In genomic region chr15:80703965-80704364, GRCh38 we compare ENCODE assay signal across 21 cellular contexts.
"Had no signal": no experiment of that assay in that cellular context is flagged by ENCODE, and none has a peak within 500 bp of the region (broad histone marks: within the 10 kb centered on the region; RNA-seq: fewer than 3 reads in every experiment).

No MANE protein-coding gene starts in this region.

- H3K36me3 ChIP-seq: colonic mucosa, gastrocnemius medialis, right atrium auricular region, suprapubic skin, tibial nerve, uterus had no signal

- H3K4me1 ChIP-seq: gastrocnemius medialis, right atrium auricular region, suprapubic skin, tibial nerve, uterus had no signal

- ATAC-seq: activated T-helper 17 cell treated with anti-CD3 and anti-CD28 coated beads, Interleukin-2, amount 50 U/mL, for 72 hours; effector memory CD8-positive, alpha-beta T cell; esophagus mucosa; gastrocnemius medialis; naive thymus-derived CD4-positive, alpha-beta T cell; stimulated activated effector memory CD8-positive, alpha-beta T cell treated with anti-CD3 and anti-CD28 coated beads, Interleukin-12 subunit alpha, Interleukin-12 subunit beta, amount 100 ng/mL, for 72 hours had no signal

- H3K9me3 ChIP-seq: colonic mucosa, gastrocnemius medialis, right atrium auricular region, stomach, suprapubic skin, tibial nerve, uterus had no signal

- H3K4me3 ChIP-seq: colonic mucosa, dorsolateral prefrontal cortex, gastrocnemius medialis, right atrium auricular region, stomach, suprapubic skin, tibial nerve, uterus had no signal

- H3K27me3 ChIP-seq: colonic mucosa, dorsolateral prefrontal cortex, gastrocnemius medialis, right atrium auricular region, stomach, suprapubic skin, tibial nerve, uterus had no signal

- H3K27ac ChIP-seq: colonic mucosa, dorsolateral prefrontal cortex, gastrocnemius medialis, right atrium auricular region, suprapubic skin, tibial nerve, uterus had no signal

- DNase-seq: activated CD4-positive, alpha-beta T cell treated with anti-CD3 and anti-CD28 coated beads, Interleukin-2, amount 50 U/mL, for 1 hour; activated CD4-positive, CD25-positive, alpha-beta regulatory T cell treated with anti-CD3 and anti-CD28 coated beads, Interleukin-2, amount 50 U/mL, for 72 hours; activated CD8-positive, alpha-beta memory T cell treated with anti-CD3 and anti-CD28 coated beads for 24 hours; activated CD8-positive, alpha-beta memory T cell treated with anti-CD3 and anti-CD28 coated beads, Interleukin-2, amount 50 U/mL, for 4 hours; activated T-cell treated with anti-CD3 and anti-CD28 coated beads, Interleukin-2, amount 50 U/mL, for 24 hours; colonic mucosa; dorsolateral prefrontal cortex; effector memory CD8-positive, alpha-beta T cell; gastrocnemius medialis; islet precursor cell; left colon; naive thymus-derived CD4-positive, alpha-beta T cell; stimulated activated CD4-positive, alpha-beta T cell treated with anti-CD3 and anti-CD28 coated beads, Interleukin-12 subunit alpha, Interleukin-12 subunit beta, amount 100 ng/mL, for 4 hours; stomach; uterus had no signal
